In genomic region chr15:55401786-55402246, GRCh38 we compare ENCODE assay signal across 1 cellular context.
TF ChIP-seq lines count a peak whose summit lies in the region.

No MANE protein-coding gene starts in this region.

TF ChIP-seq in K562, 482 proteins besides CTCF, POLR2A, EP300 and RAD21 (continued from another document):
- TF ChIP-seq ZNF609 (CRISPR knock-in tag; IDR thresholded peaks at IDR 0.05; ENCODE audit: borderline replicate concordance) (no peak), ZNF395 (CRISPR knock-in tag; IDR thresholded peaks at IDR 0.05) (peak; percentile 96), PHF8 (IDR thresholded peaks at IDR 0.05; ENCODE audit: borderline replicate concordance, low read length) (no peak), FOXO4 (CRISPR knock-in tag; IDR thresholded peaks at IDR 0.05) (no peak)
